ENCODE assay signal across 28 cellular contexts in the genomic region with DNA sequence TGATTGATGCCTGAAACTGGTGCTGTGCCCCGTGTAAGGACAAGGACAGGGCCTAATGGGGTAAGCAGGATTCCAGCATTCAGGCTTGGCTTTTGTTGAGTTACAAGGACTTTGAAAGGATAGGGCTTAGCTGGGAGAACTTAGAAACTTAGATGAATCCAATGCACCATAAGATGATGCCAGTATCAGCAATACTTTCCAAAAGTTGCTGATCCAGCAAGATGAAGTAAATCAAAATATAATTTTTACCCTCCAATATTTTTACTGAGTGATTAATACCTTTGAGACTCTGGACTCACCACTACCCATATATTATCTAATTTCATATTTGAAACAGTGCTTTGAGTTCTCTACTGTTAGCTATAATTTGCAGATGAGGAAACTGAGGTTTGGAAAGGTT.
"Had no signal": no experiment of that assay in that cellular context is flagged by ENCODE, and none has a peak within 500 bp of the region (broad histone marks: within the 10 kb centered on the region; RNA-seq: fewer than 3 reads in every experiment).

No MANE protein-coding gene starts in this region.

- H3K4me3 ChIP-seq: SJCRH30, SK-N-MC had no signal

- H3K9me3 ChIP-seq: SJCRH30 had no signal

- H3K9me3 Mint-ChIP-seq: activated B cell treated with CpG ODN at 0.5 μM for 24 hours; activated CD4-positive, alpha-beta memory T cell treated with anti-CD3 and anti-CD28 coated beads, Interleukin-2, amount 10 ng/mL, durations not matched to agents 7 days and 5 days; activated naive CD4-positive, alpha-beta T cell treated with anti-CD3 and anti-CD28 coated beads, Interleukin-2, amount 10 ng/mL, durations not matched to agents 7 days and 5 days; T-helper 2 cell treated with Interferon-gamma antibody and Interleukin-4, amounts not matched to agents 5 μg/mL and 100 μg/mL, for 36 hours had no signal

- H3K4me1 Mint-ChIP-seq: activated B cell treated with CpG ODN at 0.5 μM for 24 hours; activated CD4-positive, alpha-beta memory T cell treated with anti-CD3 and anti-CD28 coated beads, Interleukin-2, amount 10 ng/mL, durations not matched to agents 7 days and 5 days; activated CD8-positive, alpha-beta memory T cell treated with anti-CD3 and anti-CD28 coated beads, Interleukin-2, amount 10 ng/mL, durations not matched to agents 7 days and 5 days; activated naive CD4-positive, alpha-beta T cell treated with anti-CD3 and anti-CD28 coated beads, Interleukin-2, amount 10 ng/mL, durations not matched to agents 7 days and 5 days had no signal

- DNase-seq: activated B cell treated with CpG ODN at 0.5 μM for 24 hours; activated CD4-positive, alpha-beta memory T cell treated with anti-CD3 and anti-CD28 coated beads, Interleukin-2, amount 10 ng/mL, durations not matched to agents 7 days and 5 days; activated CD4-positive, alpha-beta T cell treated with anti-CD3 and anti-CD28 coated beads for 4 hours; activated CD4-positive, CD25-positive, alpha-beta regulatory T cell treated with anti-CD3 and anti-CD28 coated beads, Interleukin-2, amount 50 U/mL, for 72 hours; activated CD8-positive, alpha-beta memory T cell treated with anti-CD3 and anti-CD28 coated beads for 24 hours; activated CD8-positive, alpha-beta memory T cell treated with anti-CD3 and anti-CD28 coated beads, Interleukin-2, amount 10 ng/mL, durations not matched to agents 7 days and 5 days; activated CD8-positive, alpha-beta memory T cell treated with anti-CD3 and anti-CD28 coated beads, Interleukin-2, amount 50 U/mL, for 48 hours; activated effector memory CD4-positive, alpha-beta T cell treated with Interleukin-2 at 50 U/mL for 16 hours; activated naive CD4-positive, alpha-beta T cell treated with anti-CD3 and anti-CD28 coated beads, Interleukin-2, amount 10 ng/mL, durations not matched to agents 7 days and 5 days; activated T-cell treated with anti-CD3 and anti-CD28 coated beads, Interleukin-2, amount 50 U/mL, for 48 hours; amniotic stem cell; aorta; brain microvascular endothelial cell; central memory CD4-positive, alpha-beta T cell; NCI-H1105; NCI-H1436; NCI-H1694; NCI-H1930; NCI-H2081 treated with DMSO at 0.1 percent for 48 hours; NCI-H345; NCI-H524 treated with DMSO at 0.1 percent for 48 hours; SHP77 had no signal

- H3K27me3 Mint-ChIP-seq: activated B cell treated with CpG ODN at 0.5 μM for 24 hours; activated naive CD4-positive, alpha-beta T cell treated with anti-CD3 and anti-CD28 coated beads, Interleukin-2, amount 10 ng/mL, durations not matched to agents 7 days and 5 days had no signal

- H3K4me3 Mint-ChIP-seq: activated B cell treated with CpG ODN at 0.5 μM for 24 hours; activated CD4-positive, alpha-beta memory T cell treated with anti-CD3 and anti-CD28 coated beads, Interleukin-2, amount 10 ng/mL, durations not matched to agents 7 days and 5 days; activated CD8-positive, alpha-beta memory T cell treated with anti-CD3 and anti-CD28 coated beads, Interleukin-2, amount 10 ng/mL, durations not matched to agents 7 days and 5 days; activated naive CD4-positive, alpha-beta T cell treated with anti-CD3 and anti-CD28 coated beads, Interleukin-2, amount 10 ng/mL, durations not matched to agents 7 days and 5 days; activated naive CD8-positive, alpha-beta T cell; T-helper 2 cell treated with Interferon-gamma antibody and Interleukin-4, amounts not matched to agents 5 μg/mL and 100 μg/mL, for 36 hours had no signal

- H3K27ac Mint-ChIP-seq: activated B cell treated with CpG ODN at 0.5 μM for 24 hours; activated CD4-positive, alpha-beta memory T cell treated with anti-CD3 and anti-CD28 coated beads, Interleukin-2, amount 10 ng/mL, durations not matched to agents 7 days and 5 days; activated CD8-positive, alpha-beta memory T cell treated with anti-CD3 and anti-CD28 coated beads, Interleukin-2, amount 10 ng/mL, durations not matched to agents 7 days and 5 days; activated naive CD4-positive, alpha-beta T cell treated with anti-CD3 and anti-CD28 coated beads, Interleukin-2, amount 10 ng/mL, durations not matched to agents 7 days and 5 days; activated naive CD8-positive, alpha-beta T cell; T-helper 2 cell treated with Interferon-gamma antibody and Interleukin-4, amounts not matched to agents 5 μg/mL and 100 μg/mL, for 36 hours had no signal

- ATAC-seq: activated CD8-positive, alpha-beta memory T cell treated with anti-CD3 and anti-CD28 coated beads, Interleukin-2, amount 10 ng/mL, durations not matched to agents 7 days and 5 days; Panc1 had no signal

- H3K36me3 ChIP-seq: brain microvascular endothelial cell, SJCRH30 had no signal

- FAIRE-seq: TTC549 had no signal

- H3K36me3 Mint-ChIP-seq: activated CD8-positive, alpha-beta memory T cell treated with anti-CD3 and anti-CD28 coated beads, Interleukin-2, amount 10 ng/mL, durations not matched to agents 7 days and 5 days; activated naive CD4-positive, alpha-beta T cell treated with anti-CD3 and anti-CD28 coated beads, Interleukin-2, amount 10 ng/mL, durations not matched to agents 7 days and 5 days; activated naive CD8-positive, alpha-beta T cell had no signal

- H3K27ac ChIP-seq: brain microvascular endothelial cell, SJCRH30, SK-N-MC had no signal

- H3K4me1 ChIP-seq: SJCRH30 had no signal

- H3K27me3 ChIP-seq: brain microvascular endothelial cell, SJCRH30 had no signal
